Comparison of ENCODE assay signal across 18 cellular contexts in genomic region chr3:81713018-81713417, GRCh38. TPM values are rescaled to one million over a fixed set of nuclear protein-coding genes. Genes with fewer than 3 reads are reported as not detected.
A peak's percentile ranks its signal among the peaks of the same experiment; 100 is the strongest.
DNase-seq lines count a peak whose midpoint lies in the region; ATAC-seq, FAIRE-seq and TF ChIP-seq lines count a peak whose summit lies in the region.
"Had no signal": no experiment of that assay in that cellular context is flagged by ENCODE, and none has a peak within 500 bp of the region (broad histone marks: within the 10 kb centered on the region; RNA-seq: fewer than 3 reads in every experiment).

No MANE protein-coding gene starts in this region.

- no peaks in the 10 kb centered on the region for H3K4me1 Mint-ChIP-seq in stimulated activated effector memory CD8-positive, alpha-beta T cell treated with anti-CD3 and anti-CD28 coated beads, Interleukin-12 subunit alpha, Interleukin-12 subunit beta, amount 100 ng/mL, for 72 hours

- H3K36me3 Mint-ChIP-seq in stimulated activated effector memory CD8-positive, alpha-beta T cell treated with anti-CD3 and anti-CD28 coated beads, Interleukin-12 subunit alpha, Interleukin-12 subunit beta, amount 100 ng/mL, for 72 hours = peaks cover 18% of the 10 kb centered on the region

- peak; percentile 86 for FAIRE-seq in K562 (lab: Jason Lieb, UNC)
- FAIRE-seq: A549, H1, HepG2 had no signal

- TF ChIP-seq POLR2A in K562 (conservative IDR thresholded peaks at IDR 0.05) = no peak

- no peak overlapping the region for H3K27ac Mint-ChIP-seq in stimulated activated effector memory CD8-positive, alpha-beta T cell treated with anti-CD3 and anti-CD28 coated beads, Interleukin-12 subunit alpha, Interleukin-12 subunit beta, amount 100 ng/mL, for 72 hours
- H3K27ac Mint-ChIP-seq: CD4-positive, alpha-beta T cell had no signal

- no peaks in the 10 kb centered on the region for H3K9me3 Mint-ChIP-seq in stimulated activated effector memory CD8-positive, alpha-beta T cell treated with anti-CD3 and anti-CD28 coated beads, Interleukin-12 subunit alpha, Interleukin-12 subunit beta, amount 100 ng/mL, for 72 hours
- H3K9me3 Mint-ChIP-seq: CD4-positive, alpha-beta T cell had no signal

- no peak for TF ChIP-seq RAD21 in K562 (CRISPR knock-in tag; conservative IDR thresholded peaks at IDR 0.05 in 1 of 2, IDR thresholded peaks at IDR 0.05 in 1 of 2)

- H3K27ac ChIP-seq in K562 (ENCODE audit: extremely low read depth, low read depth, low read length) = 0 out of 3 replicates have a peak overlapping the region, but pooled peaks have one; percentile 50
- H3K27ac ChIP-seq in neutrophil = peak overlapping the region; percentile 5
- H3K27ac ChIP-seq: A549, KMS-11 had no signal

- peak; percentile 73 for ATAC-seq in K562
- no peak for ATAC-seq in stimulated activated effector memory CD8-positive, alpha-beta T cell treated with anti-CD3 and anti-CD28 coated beads, Interleukin-12 subunit alpha, Interleukin-12 subunit beta, amount 100 ng/mL, for 72 hours
- ATAC-seq: A549, HepG2 had no signal

- DNase-seq in NCI-H226 (peak; percentile 48), K562 (ENCODE audit: extremely low read depth in 1 of 4, low spot score in 3 of 4) (peak in 2 of 4 experiments; percentile 16 to 68), fibroblast of mammary gland (ENCODE audit: low read depth) (peak; percentile 19), NCI-H2029 treated with DMSO at 0.1 percent for 48 hours (lab: John Stamatoyannopoulos, UW) (no peak)
- DNase-seq in activated CD4-positive, CD25-positive, alpha-beta regulatory T cell (lab: John Stamatoyannopoulos, UW) = no peak
- DNase-seq in stimulated activated effector memory CD8-positive, alpha-beta T cell treated with anti-CD3 and anti-CD28 coated beads, Interleukin-12 subunit alpha, Interleukin-12 subunit beta, amount 100 ng/mL, for 72 hours (ENCODE audit: low spot score in 2 of 2) = no peak
- DNase-seq: CD4-positive, alpha-beta T cell; DMS153; GF-D8; NCI-H1417; NCI-H187; NCI-H345; NCI-H524 treated with DMSO at 0.1 percent for 48 hours had no signal

- WGBS in K562 (ENCODE audit: insufficient coverage, low coverage, missing lambda C conversion rate) = 2% methylated on average over 4 of the region's 4 CpGs

- H2AFZ ChIP-seq in K562 (ENCODE audit: low read depth, low read length) = no peak overlapping the region

- H3K9ac ChIP-seq in K562 (ENCODE audit: insufficient read depth in 1 of 2, low read depth in 2 of 2, low read length in 2 of 2) = no peak overlapping the region
- H3K9ac ChIP-seq: KMS-11 had no signal

- intact Hi-C loops in K562 (cut with micrococcal nuclease) = loop anchor here (5.0 kb wide), 1 partner anchor 49 kb away; the partner anchor contains the start of gene GBE1

- peak overlapping the region; percentile 26 for H3K4me2 ChIP-seq in K562 (ENCODE audit: insufficient read depth, low read length)
- H3K4me2 ChIP-seq: A549, KMS-11 had no signal

- POLR2A ChIA-PET in K562 (lab: Yijun Ruan, JAX) = interaction anchor here (0.9 kb wide), 1 partner anchor 46 kb away, joined by 3 read pairs; no protein-coding TSS in a partner anchor

- H4K20me1 ChIP-seq in K562 (replicated peaks; ENCODE audit: control insufficient read depth, insufficient read depth, low read length) = no peaks in the 10 kb centered on the region

- H3K4me3 Mint-ChIP-seq in stimulated activated effector memory CD8-positive, alpha-beta T cell treated with anti-CD3 and anti-CD28 coated beads, Interleukin-12 subunit alpha, Interleukin-12 subunit beta, amount 100 ng/mL, for 72 hours = no peak overlapping the region
- H3K4me3 Mint-ChIP-seq: CD4-positive, alpha-beta T cell had no signal

- in situ Hi-C loops in K562 (cut with MboI) = no loop called here

- peak; percentile 66; the same call in 1 of the 2 replicates for TF ChIP-seq EP300 in K562 (IDR thresholded peaks at IDR 0.05; ENCODE audit: low read length)

- H3K4me1 ChIP-seq in K562 (replicated peaks in 1 of 2; ENCODE audit: control insufficient read depth in 2 of 2, insufficient read depth in 2 of 2, low read length in 2 of 2) (peaks cover 0 to 3% of the 10 kb centered on the region in 2 experiments; a peak in 2 of 5 replicates), neutrophil (ENCODE audit: control insufficient read depth in 1 of 2, insufficient read depth in 1 of 2, low read depth in 1 of 2, low read length in 1 of 2) (peaks cover 18 to 28% of the 10 kb centered on the region in 2 experiments)

- CTCF ChIA-PET in K562 (lab: Yijun Ruan, JAX; ENCODE audit: low intra/inter-chr PET ratio) = no interaction called here

- H3K9me3 ChIP-seq in K562 (replicated peaks; ENCODE audit: control insufficient read depth, insufficient read depth, low read depth, low read length) (no peaks in the 10 kb centered on the region), neutrophil (no peaks in the 10 kb centered on the region)
- H3K9me3 ChIP-seq: A549 had no signal

- H3K27me3 ChIP-seq in K562 (ENCODE audit: control insufficient read depth in 2 of 2, insufficient read depth in 2 of 2, low read length in 2 of 2) (no peaks in the 10 kb centered on the region), neutrophil (no peaks in the 10 kb centered on the region)

- BruUV-seq in K562 (replicated peaks; lab: Mats Ljungman, UMichigan) = no TSS peak

- no peaks in the 10 kb centered on the region for H3K9me1 ChIP-seq in K562 (ENCODE audit: control insufficient read depth, insufficient read depth, low read length)

- TF ChIP-seq CTCF in K562 (IDR thresholded peaks at IDR 0.05 in 2 of 3, conservative IDR thresholded peaks at IDR 0.05 in 1 of 3; ENCODE audit: insufficient read depth in 2 of 3, low read depth in 1 of 3, low read length in 3 of 3) = no peak
- TF ChIP-seq CTCF in fibroblast of mammary gland (conservative IDR thresholded peaks at IDR 0.05; ENCODE audit: control insufficient read depth, insufficient read depth, low read depth, low read length) = no peak
- no peak for TF ChIP-seq CTCF in neutrophil (IDR thresholded peaks at IDR 0.05)

- H3K36me3 ChIP-seq in K562 (ENCODE audit: control insufficient read depth, insufficient read depth, low read length) (no peaks in the 10 kb centered on the region), neutrophil (no peaks in the 10 kb centered on the region)

- no peak overlapping the region for H3K4me3 ChIP-seq in K562
- H3K4me3 ChIP-seq in fibroblast of mammary gland (ENCODE audit: control insufficient read depth, low read depth, low read length) = no peak overlapping the region
- H3K4me3 ChIP-seq in neutrophil (ENCODE audit: low read depth in 1 of 2, low read length in 1 of 2) = no peak overlapping the region
- H3K4me3 ChIP-seq: A549 had no signal

- peaks cover 2% of the 10 kb centered on the region; the same call in 2 of the 3 replicates for H3K79me2 ChIP-seq in K562 (ENCODE audit: control insufficient read depth, insufficient read depth, low read length)

TF ChIP-seq in K562, 482 proteins besides CTCF, POLR2A, EP300 and RAD21 (continues in another document):
- TF ChIP-seq SMAD3 (CRISPR knock-in tag; conservative IDR thresholded peaks at IDR 0.05) (no peak), PKNOX1 (IDR thresholded peaks at IDR 0.05) (peak; percentile 78), NCOA1 (IDR thresholded peaks at IDR 0.05; ENCODE audit: low read depth) (peak; percentile 66; the same call in 1 of the 2 replicates), MAFG (tag; conservative IDR thresholded peaks at IDR 0.05) (peak; percentile 30; the same call in 1 of the 2 replicates), C11orf30 (IDR thresholded peaks at IDR 0.05; ENCODE audit: low read depth) (peak; percentile 29; the same call in 1 of the 2 replicates), POLR2AphosphoS5 (IDR thresholded peaks at IDR 0.05; ENCODE audit: control insufficient read depth, insufficient read depth, low read depth, low read length) (peak; percentile 49; the same call in 1 of the 2 replicates), HMBOX1 (IDR thresholded peaks at IDR 0.05) (0 out of 2 replicates have a peak, but pooled peaks have one; percentile 24), RCOR1 (IDR thresholded peaks at IDR 0.05; ENCODE audit: borderline replicate concordance in 1 of 2, low read depth in 2 of 2, low read length in 2 of 2) (peak in 1 of 2 experiments; percentile 80; a peak in 1 of 4 replicates), NR2F6 (CRISPR knock-in tag; IDR thresholded peaks at IDR 0.05) (no peak)

RNA-seq across cellular contexts. Expression of gene GBE1, which starts 48.4 kb away (rescaled TPM):
- total RNA-seq in K562 (2011; cell fraction: chromatin; rRNA removed; ENCODE audit: low replicate concordance) = 23.8 and 50.0 TPM in 2 replicates
- total RNA-seq in K562 (2011; cell fraction: nucleolus; rRNA removed) = 12.1 and 12.3 TPM in 2 replicates
- total RNA-seq in K562 (2011; cell fraction: nucleoplasm; rRNA removed) = 17.7 and 23.6 TPM in 2 replicates
- total RNA-seq in K562 (2014; rRNA removed) = 8.1 and 9.4 TPM in 2 replicates
- total RNA-seq in K562 (2014; rRNA removed; fragmentation: Illumina TruSeq; extraction: Trizol) = 18.2 and 21.6 TPM in 2 replicates
- 20.0 and 23.4 TPM in 2 replicates for total RNA-seq in K562 (2015; rRNA removed; fragmentation: Illumina TruSeq; extraction: Trizol)
- 13.8 TPM in 2 replicates for total RNA-seq in K562 (2021)
- polyA plus RNA-seq in K562 (2011; rRNA removed) = 15.6 and 25.6 TPM in 2 replicates
- polyA plus RNA-seq in K562 (2011; cell fraction: cytosol; rRNA removed) = 5.0 and 10.7 TPM in 2 replicates
- polyA plus RNA-seq in K562 (2011; cell fraction: nucleus; rRNA removed) = 6.8 and 8.0 TPM in 2 replicates
- polyA plus RNA-seq in K562 (2012) = 12.7 and 21.1 TPM in 2 replicates
- 12.2 and 13.1 TPM in 2 replicates for polyA plus RNA-seq in K562 (2014; fragmentation: Illumina TruSeq; extraction: Trizol)
- polyA plus RNA-seq in K562 (2014; fragmentation: Nextera tagmentation; extraction: Ambion mirVana) = 1 to 10 TPM; 7.9 to 9.2 TPM
- 9.5 and 9.9 TPM in 2 replicates for polyA plus RNA-seq in K562 (2014; rRNA removed)
- 45.0 and 45.3 TPM in 2 replicates for polyA minus RNA-seq in K562 (2011; rRNA and poly(A)+ RNA removed)
- 10.6 and 12.1 TPM in 2 replicates for polyA minus RNA-seq in K562 (2011; cell fraction: cytosol; rRNA and poly(A)+ RNA removed)
- 36.9 and 43.8 TPM in 2 replicates for polyA minus RNA-seq in K562 (2011; cell fraction: nucleus; rRNA and poly(A)+ RNA removed)

Comparison
In these comparisons a context has a peak if more than half of its experiments do, and no peak if none do; other contexts are left out.
1. DNase-seq: peak in NCI-H226 (single experiment) and fibroblast of mammary gland (single experiment); none in activated CD4-positive, CD25-positive, alpha-beta regulatory T cell (0 of 4), NCI-H2029 treated with DMSO at 0.1 percent for 48 hours (single experiment) and stimulated activated effector memory CD8-positive, alpha-beta T cell treated with anti-CD3 and anti-CD28 coated beads, Interleukin-12 subunit alpha, Interleukin-12 subunit beta, amount 100 ng/mL, for 72 hours (0 of 2).